ENCODE assay signal across 32 cellular contexts in genomic region chr20:36703530-36703929, GRCh38. TPM values are rescaled to one million over a fixed set of nuclear protein-coding genes. Genes with fewer than 3 reads are reported as not detected.
"Had no signal": no experiment of that assay in that cellular context is flagged by ENCODE, and none has a peak within 500 bp of the region (broad histone marks: within the 10 kb centered on the region; RNA-seq: fewer than 3 reads in every experiment).

No MANE protein-coding gene starts in this region.

- ATAC-seq: activated CD4-positive, CD25-positive, alpha-beta regulatory T cell treated with anti-CD3 and anti-CD28 coated beads, Interleukin-2, amount 50 U/mL, for 24 hours; activated CD8-positive, alpha-beta T cell treated with anti-CD3 and anti-CD28 coated beads for 36 hours; activated T-cell treated with anti-CD3 and anti-CD28 coated beads, Interleukin-2, amount 50 U/mL, for 4 hours; activated T-helper 17 cell treated with anti-CD3 and anti-CD28 coated beads, Interleukin-2, amount 50 U/mL, for 72 hours; effector memory CD8-positive, alpha-beta T cell; foreskin keratinocyte; gastroesophageal sphincter; T-cell had no signal

- H3K27ac ChIP-seq: breast epithelium, cardiac muscle cell, esophagus muscularis mucosa, foreskin keratinocyte, gastroesophageal sphincter, heart right ventricle, WERI-Rb-1 had no signal

- DNase-seq: activated B cell treated with CpG ODN at 0.5 μM for 24 hours; activated CD4-positive, alpha-beta T cell treated with anti-CD3 and anti-CD28 coated beads for 48 hours; activated CD4-positive, alpha-beta T cell treated with anti-CD3 and anti-CD28 coated beads, Interleukin-2, amount 50 U/mL, for 1 hour; activated CD4-positive, alpha-beta T cell treated with anti-CD3 and anti-CD28 coated beads, Interleukin-2, amount 50 U/mL, for 48 hours; activated CD8-positive, alpha-beta memory T cell treated with anti-CD3 and anti-CD28 coated beads for 24 hours; activated CD8-positive, alpha-beta T cell treated with anti-CD3 and anti-CD28 coated beads for 36 hours; activated effector memory CD4-positive, alpha-beta T cell treated with Interleukin-2 at 50 U/mL for 16 hours; activated gamma-delta T cell treated with Interleukin-2 at 50 U/mL for 16 hours; activated naive CD4-positive, alpha-beta T cell treated with anti-CD3 and anti-CD28 coated beads, Interleukin-2, amount 50 U/mL, for 16 hours; activated naive CD4-positive, alpha-beta T cell treated with Interleukin-2 at 50 U/mL for 16 hours; activated T-cell treated with anti-CD3 and anti-CD28 coated beads, Interleukin-2, amount 50 U/mL, for 4 hours; amniotic stem cell; anterior cingulate cortex; central memory CD4-positive, alpha-beta T cell; cerebellar nuclear complex; cortex of kidney; dermis blood vessel endothelial cell; effector CD4-positive, alpha-beta T cell; effector memory CD8-positive, alpha-beta T cell; erythroblast; foreskin keratinocyte; heart right ventricle; T-cell; T1000; WERI-Rb-1 had no signal

- H3K36me3 ChIP-seq: breast epithelium, cardiac muscle cell, WERI-Rb-1 had no signal

- H3K9me3 ChIP-seq: breast epithelium, esophagus muscularis mucosa, gastroesophageal sphincter, heart right ventricle had no signal

- H3K27me3 ChIP-seq: breast epithelium, cardiac muscle cell, esophagus muscularis mucosa, foreskin keratinocyte, gastroesophageal sphincter, heart right ventricle had no signal

- H3K4me1 ChIP-seq: breast epithelium, esophagus muscularis mucosa, gastroesophageal sphincter, heart right ventricle had no signal

- H3K4me3 ChIP-seq: breast epithelium, cardiac muscle cell, esophagus muscularis mucosa, gastroesophageal sphincter, heart right ventricle had no signal

RNA-seq across cellular contexts. Expression of gene SLA2, which starts 57.5 kb away (rescaled TPM):
- total RNA-seq: dermis blood vessel endothelial cell, foreskin keratinocyte, glomerular endothelial cell had no signal
